In the genomic region with DNA sequence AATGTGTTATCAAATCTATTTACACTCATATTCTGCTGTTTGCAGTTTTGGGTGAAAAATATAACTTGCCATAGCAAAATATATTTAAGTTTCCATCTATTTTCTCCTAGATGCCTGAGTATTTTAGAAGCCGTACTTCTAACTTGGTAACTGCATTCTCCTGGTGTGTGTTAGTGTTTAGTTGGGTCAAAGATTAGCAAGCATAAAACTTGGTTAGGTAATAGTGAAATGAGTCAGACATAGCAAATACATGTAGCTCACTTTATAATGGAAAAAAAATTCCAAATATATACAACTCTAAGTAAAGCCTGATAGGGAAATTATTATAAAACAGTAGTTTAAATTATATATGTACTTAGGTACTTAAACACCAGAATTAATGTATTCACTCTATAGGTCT, we compare ENCODE assay signal across 22 cellular contexts.
DNase-seq lines count a peak whose midpoint lies in the region; ATAC-seq and TF ChIP-seq lines count a peak whose summit lies in the region.
"Had no signal": no experiment of that assay in that cellular context is flagged by ENCODE, and none has a peak within 500 bp of the region (broad histone marks: within the 10 kb centered on the region; RNA-seq: fewer than 3 reads in every experiment).

No MANE protein-coding gene starts in this region.

- in situ Hi-C loops in astrocyte of the spinal cord (cut with HindIII; ENCODE audit: low sequenced_read_pairs) = no loop called here

- ATAC-seq in GM19324 (IDR thresholded peaks at IDR 0.05; ENCODE audit: low FRiP score, unreplicated experiment) = no peak
- ATAC-seq: GM12878, HepG2, K562, Right ventricle myocardium inferior had no signal

- no peaks in the 10 kb centered on the region for H3K9me3 ChIP-seq in fibroblast of lung (ENCODE audit: control insufficient read depth, insufficient read depth, low read depth, low read length)
- H3K9me3 ChIP-seq: BLaER1, SJCRH30 had no signal

- no peaks in the 10 kb centered on the region for H3K36me3 ChIP-seq in fibroblast of lung (ENCODE audit: control insufficient read depth, insufficient read depth, low read length)
- H3K36me3 ChIP-seq: BLaER1, SJCRH30 had no signal

- TF ChIP-seq CTCF in astrocyte of the spinal cord (IDR thresholded peaks at IDR 0.05; ENCODE audit: low read depth, low read length) (no peak), fibroblast of lung (conservative IDR thresholded peaks at IDR 0.05 in 1 of 2, IDR thresholded peaks at IDR 0.05 in 1 of 2; ENCODE audit: low read depth in 1 of 2, low read length in 2 of 2) (no peak)

- no peak overlapping the region for H3K4me2 ChIP-seq in fibroblast of lung (ENCODE audit: extremely low read depth, insufficient read depth, low read length)
- H3K4me2 ChIP-seq: BLaER1, PC-9 had no signal

- H3K4me1 ChIP-seq in fibroblast of lung (ENCODE audit: control insufficient read depth, extremely low read depth, insufficient read depth, low read length) = no peaks in the 10 kb centered on the region
- H3K4me1 ChIP-seq: BLaER1, SJCRH30 had no signal

- no peaks in the 10 kb centered on the region for H4K20me1 ChIP-seq in fibroblast of lung (ENCODE audit: control insufficient read depth, extremely low read depth, insufficient read depth, low read length)
- H4K20me1 ChIP-seq: BLaER1 had no signal

- H3K9ac ChIP-seq in fibroblast of lung (ENCODE audit: insufficient read depth, low read length) = no peak overlapping the region
- H3K9ac ChIP-seq: BLaER1 had no signal

- H3K79me2 ChIP-seq in fibroblast of lung (ENCODE audit: control insufficient read depth, insufficient read depth, low read length) = no peaks in the 10 kb centered on the region

- no peak overlapping the region for H2AFZ ChIP-seq in fibroblast of lung (ENCODE audit: low read length)
- H2AFZ ChIP-seq: PC-9 had no signal

- no peak overlapping the region for H3K4me3 ChIP-seq in astrocyte of the spinal cord (ENCODE audit: low read depth, low read length)
- H3K4me3 ChIP-seq in fibroblast of lung (replicated peaks in 1 of 4; ENCODE audit: control extremely low read depth in 1 of 4, insufficient read depth in 1 of 4, low read depth in 3 of 4, low read length in 4 of 4) = no peak overlapping the region
- H3K4me3 ChIP-seq: BLaER1, GM12878, K562, PC-9, SJCRH30 had no signal

- intact Hi-C loops in cardiac septum (cut with DNase I) = no loop called here

- H3K27me3 ChIP-seq in fibroblast of lung (ENCODE audit: control insufficient read depth, insufficient read depth, low read length) = no peaks in the 10 kb centered on the region
- H3K27me3 ChIP-seq: BLaER1, SJCRH30 had no signal

- peak; percentile 16 for DNase-seq in GM03348 (ENCODE audit: low spot score)
- peak; percentile 15 for DNase-seq in astrocyte of the spinal cord (ENCODE audit: low read depth, low spot score)
- peak; percentile 21 to 32 for DNase-seq in fibroblast of lung (ENCODE audit: low read depth in 2 of 2)
- peak; percentile 36 for DNase-seq in renal cortical epithelial cell (ENCODE audit: low read depth)
- DNase-seq in NOMO-1 treated with dmso at 0.1 percent for 144 hours (lab: John Stamatoyannopoulos, UW; ENCODE audit: unreplicated experiment) = no peak
- no peak for DNase-seq in cardiac septum (ENCODE audit: low spot score)
- DNase-seq: CD4-positive, CD25-positive, alpha-beta regulatory T cell; Kasumi-1; NCI-H1092 treated with DMSO at 0.1 percent for 48 hours; NCI-H1436 treated with DMSO at 0.1 percent for 48 hours; NCI-H187 treated with DMSO at 0.1 percent for 48 hours; NCI-H2171 treated with DMSO at 0.1 percent for 48 hours; NCI-H524; NCI-H748 treated with DMSO at 0.1 percent for 48 hours; PC-9; SJCRH30 had no signal

- no peak overlapping the region for H3K27ac ChIP-seq in fibroblast of lung (ENCODE audit: insufficient read depth, low read length)
- H3K27ac ChIP-seq: BLaER1, PC-9, SJCRH30 had no signal

Comparison
In these comparisons a context has a peak if more than half of its experiments do, and no peak if none do; other contexts are left out.
1. DNase-seq: peak in GM03348 (single experiment), astrocyte of the spinal cord (single experiment), fibroblast of lung (2 of 2) and renal cortical epithelial cell (single experiment); none in NOMO-1 treated with dmso at 0.1 percent for 144 hours (single experiment) and cardiac septum (single experiment).